In the genomic region with DNA sequence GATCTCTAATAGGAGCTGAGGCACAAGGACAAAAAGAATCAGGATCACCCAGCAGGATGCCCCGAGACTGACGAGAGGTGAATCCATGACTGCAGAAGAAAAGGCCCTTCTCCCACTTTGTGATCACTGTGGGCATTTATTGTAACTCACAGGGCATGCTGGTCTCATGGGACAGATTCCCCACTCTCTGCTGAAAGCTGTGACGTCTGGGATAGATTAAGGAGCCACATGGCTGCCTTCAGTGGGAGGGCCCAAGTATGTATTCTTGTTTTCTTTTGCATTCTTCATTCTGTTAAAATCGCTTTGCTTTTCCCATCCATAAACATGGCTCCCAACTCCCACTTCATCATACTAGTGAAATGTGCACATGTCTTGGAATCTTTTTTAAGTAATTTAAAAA, we compare ENCODE assay signal across 28 cellular contexts.
A peak's percentile ranks its signal among the peaks of the same experiment; 100 is the strongest.
DNase-seq lines count a peak whose midpoint lies in the region; ATAC-seq and TF ChIP-seq lines count a peak whose summit lies in the region.
"Had no signal": no experiment of that assay in that cellular context is flagged by ENCODE, and none has a peak within 500 bp of the region (broad histone marks: within the 10 kb centered on the region; RNA-seq: fewer than 3 reads in every experiment).

No MANE protein-coding gene starts in this region.

- peak overlapping the region; percentile 34 for H2AFZ ChIP-seq in neuronal stem cell (ENCODE audit: low read length)
- H2AFZ ChIP-seq: parathyroid adenoma had no signal

- H3K9ac ChIP-seq in neuronal stem cell (ENCODE audit: low read depth, low read length, poor library complexity), result no peak overlapping the region
- H3K9ac ChIP-seq: KMS-11, parathyroid adenoma had no signal

- H2BK120ac ChIP-seq in neuronal stem cell (ENCODE audit: low read depth, low read length), result no peak overlapping the region

- ATAC-seq in SK-N-SH treated with all-trans-retinoic acid at 6 μM for 48 hours, result no peak
- no peak for ATAC-seq in omental fat pad (ENCODE audit: low FRiP score)
- ATAC-seq: activated CD4-positive, CD25-positive, alpha-beta regulatory T cell treated with anti-CD3 and anti-CD28 coated beads, Interleukin-2, amount 50 U/mL, for 24 hours; activated naive CD8-positive, alpha-beta T cell treated with anti-CD3 and anti-CD28 coated beads, Interleukin-2, amount 50 U/mL, for 24 hours; natural killer cell treated with Interleukin-12 subunit alpha and Interleukin-12 subunit beta and Interleukin-15 and Interleukin-18, amount 100 ng/mL, for 72 hours had no signal

- no peak overlapping the region for H2AK5ac ChIP-seq in neuronal stem cell (ENCODE audit: low read depth, low read length)

- H3K4me2 ChIP-seq in neuronal stem cell (ENCODE audit: insufficient read depth, low read length, poor library complexity, severe bottlenecking), result no peak overlapping the region
- H3K4me2 ChIP-seq: KMS-11, smooth muscle cell had no signal

- H4K91ac ChIP-seq in neuronal stem cell (ENCODE audit: low read depth, low read length, poor library complexity), result no peak overlapping the region

- H4K8ac ChIP-seq in neuronal stem cell (ENCODE audit: low read depth, low read length), result no peak overlapping the region

- H3K14ac ChIP-seq in neuronal stem cell (ENCODE audit: low read length), result no peak overlapping the region

- H3K36me3 ChIP-seq in neuronal stem cell (replicated peaks in 1 of 2; ENCODE audit: control insufficient read depth in 2 of 2, insufficient read depth in 2 of 2, low read length in 2 of 2), result no peaks in the 10 kb centered on the region
- H3K36me3 ChIP-seq in SJCRH30, result no peaks in the 10 kb centered on the region
- H3K36me3 ChIP-seq: MG63 had no signal

- DNase-seq in AG20443 (ENCODE audit: low spot score) (peak; percentile 42), fibroblast of mammary gland (ENCODE audit: low read depth) (peak; percentile 24), neuronal stem cell (ENCODE audit: low spot score) (no peak), NCI-H82 treated with DMSO at 0.1 percent for 48 hours (lab: John Stamatoyannopoulos, UW; ENCODE audit: unreplicated experiment) (no peak), glomerular visceral epithelial cell (ENCODE audit: extremely low spot score) (no peak), omental fat pad (ENCODE audit: low spot score) (no peak), SJCRH30 (no peak)
- DNase-seq: activated CD4-positive, alpha-beta T cell treated with anti-CD3 and anti-CD28 coated beads, Interleukin-2, amount 50 U/mL, for 48 hours; activated gamma-delta T cell treated with Interleukin-2 at 50 U/mL for 16 hours; activated naive CD8-positive, alpha-beta T cell treated with anti-CD3 and anti-CD28 coated beads, Interleukin-2, amount 50 U/mL, for 24 hours; activated T-cell treated with anti-CD3 and anti-CD28 coated beads, Interleukin-2, amount 50 U/mL, for 48 hours; cerebellar nuclear complex; foreskin melanocyte; H7; kidney glomerular epithelial cell; MG63; NCI-H1105 treated with DMSO at 0.1 percent for 48 hours; NCI-H1930; NCI-H524 treated with DMSO at 0.1 percent for 48 hours; NK-92 treated with Interleukin-12 subunit alpha and Interleukin-12 subunit beta, amount 100 ng/mL, for 24 hours; stimulated activated naive CD4-positive, alpha-beta T cell had no signal

- no peak for TF ChIP-seq CTCF in fibroblast of mammary gland (conservative IDR thresholded peaks at IDR 0.05; ENCODE audit: control insufficient read depth, insufficient read depth, low read depth, low read length)
- no peak for TF ChIP-seq CTCF in omental fat pad (IDR thresholded peaks at IDR 0.05)

- H3K4me1 ChIP-seq in neuronal stem cell (ENCODE audit: control insufficient read depth in 2 of 2, insufficient read depth in 1 of 2, low read depth in 1 of 2, low read length in 2 of 2), result peaks cover 0 to 5% of the 10 kb centered on the region in 2 donors
- no peaks in the 10 kb centered on the region for H3K4me1 ChIP-seq in SJCRH30
- H3K4me1 ChIP-seq: parathyroid adenoma had no signal

- H3K4me3 ChIP-seq in fibroblast of mammary gland (ENCODE audit: control insufficient read depth, low read depth, low read length) (no peak overlapping the region), neuronal stem cell (ENCODE audit: low read length in 2 of 2) (no peak overlapping the region), SJCRH30 (no peak overlapping the region)
- H3K4me3 ChIP-seq: lung, MG63, smooth muscle cell had no signal

- no peak overlapping the region for H3K27ac ChIP-seq in neuronal stem cell (replicated peaks; ENCODE audit: low read length)
- no peak overlapping the region for H3K27ac ChIP-seq in SJCRH30
- H3K27ac ChIP-seq: KMS-11, parathyroid adenoma had no signal

- no peak overlapping the region for H3K23ac ChIP-seq in neuronal stem cell (ENCODE audit: low read depth, low read length, poor library complexity)

- H3K9me3 ChIP-seq in neuronal stem cell (replicated peaks in 1 of 2; ENCODE audit: control insufficient read depth in 2 of 2, insufficient read depth in 1 of 2, low read depth in 1 of 2, low read length in 2 of 2), result peaks cover 0 to 2% of the 10 kb centered on the region in 2 donors
- no peaks in the 10 kb centered on the region for H3K9me3 ChIP-seq in SJCRH30 (replicated peaks)
- H3K9me3 ChIP-seq: MG63 had no signal

- H3K18ac ChIP-seq in neuronal stem cell (ENCODE audit: low read length), result no peak overlapping the region

- H2BK15ac ChIP-seq in neuronal stem cell (ENCODE audit: low read length), result no peak overlapping the region

- no peak overlapping the region for H3K4ac ChIP-seq in neuronal stem cell (ENCODE audit: low read length)

- no peak overlapping the region for H2BK5ac ChIP-seq in neuronal stem cell (ENCODE audit: low read length)

- no peak overlapping the region for H2BK12ac ChIP-seq in neuronal stem cell (ENCODE audit: low read length)

- H3K27me3 ChIP-seq in neuronal stem cell (ENCODE audit: control insufficient read depth in 3 of 3, insufficient read depth in 3 of 3, low read depth in 1 of 3, low read length in 3 of 3) (no peaks in the 10 kb centered on the region), SJCRH30 (no peaks in the 10 kb centered on the region)
- H3K27me3 ChIP-seq: MG63 had no signal

- no peaks in the 10 kb centered on the region for H3K79me1 ChIP-seq in neuronal stem cell (ENCODE audit: low read depth, low read length)

- WGBS in neuronal stem cell (ENCODE audit: extremely low coverage in 2 of 2, insufficient read length in 2 of 2, insufficient replicate concordance in 1 of 2), 2 donors, result no CpG with 5 or more reads among the region's 4 CpGs

TF ChIP-seq in SK-N-SH treated with all-trans-retinoic acid at 6 μM for 48 hours, 23 proteins besides CTCF, POLR2A, EP300 and RAD21:
- peak; percentile 46; the same call in 1 of the 2 replicates for TF ChIP-seq TCF4 (CRISPR knock-in tag; IDR thresholded peaks at IDR 0.05; ENCODE audit: borderline replicate concordance)
- TF ChIP-seq, protein P1, sequence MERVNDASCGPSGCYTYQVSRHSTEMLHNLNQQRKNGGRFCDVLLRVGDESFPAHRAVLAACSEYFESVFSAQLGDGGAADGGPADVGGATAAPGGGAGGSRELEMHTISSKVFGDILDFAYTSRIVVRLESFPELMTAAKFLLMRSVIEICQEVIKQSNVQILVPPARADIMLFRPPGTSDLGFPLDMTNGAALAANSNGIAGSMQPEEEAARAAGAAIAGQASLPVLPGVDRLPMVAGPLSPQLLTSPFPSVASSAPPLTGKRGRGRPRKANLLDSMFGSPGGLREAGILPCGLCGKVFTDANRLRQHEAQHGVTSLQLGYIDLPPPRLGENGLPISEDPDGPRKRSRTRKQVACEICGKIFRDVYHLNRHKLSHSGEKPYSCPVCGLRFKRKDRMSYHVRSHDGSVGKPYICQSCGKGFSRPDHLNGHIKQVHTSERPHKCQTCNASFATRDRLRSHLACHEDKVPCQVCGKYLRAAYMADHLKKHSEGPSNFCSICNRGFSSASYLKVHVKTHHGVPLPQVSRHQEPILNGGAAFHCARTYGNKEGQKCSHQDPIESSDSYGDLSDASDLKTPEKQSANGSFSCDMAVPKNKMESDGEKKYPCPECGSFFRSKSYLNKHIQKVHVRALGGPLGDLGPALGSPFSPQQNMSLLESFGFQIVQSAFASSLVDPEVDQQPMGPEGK (CRISPR knock-in tag; IDR thresholded peaks at IDR 0.05; ENCODE audit: borderline replicate concordance), result no peak
TF ChIP-seq in SK-N-SH treated with all-trans-retinoic acid at 6 μM for 48 hours: peak in this region for 1.

Comparison
In these comparisons a context has a peak if more than half of its experiments do, and no peak if none do; other contexts are left out.
1. DNase-seq: peak in AG20443 (single experiment) and fibroblast of mammary gland (single experiment); none in neuronal stem cell (single experiment), NCI-H82 treated with DMSO at 0.1 percent for 48 hours (single experiment), glomerular visceral epithelial cell (single experiment), omental fat pad (single experiment) and SJCRH30 (0 of 2).